20 cellular contexts compared by ENCODE assay signal in genomic region chr16:1316033-1316405, GRCh38.
"Had no signal": no experiment of that assay in that cellular context is flagged by ENCODE, and none has a peak within 500 bp of the region (broad histone marks: within the 10 kb centered on the region; RNA-seq: fewer than 3 reads in every experiment).

No MANE protein-coding gene starts in this region.

- H3K27me3 ChIP-seq: colonic mucosa, hepatocyte, sigmoid colon, stomach, transverse colon had no signal

- H3K9me3 ChIP-seq: colonic mucosa, left ventricle myocardium inferior, lower lobe of right lung, sigmoid colon, stomach, thoracic aorta, transverse colon had no signal

- H3K9me3 Mint-ChIP-seq: endodermal cell; memory B cell; natural killer cell treated with Interleukin-12 subunit alpha and Interleukin-12 subunit beta and Interleukin-15 and Interleukin-18, amount 100 ng/mL, for 72 hours had no signal

- H3K27me3 Mint-ChIP-seq: memory B cell; natural killer cell treated with Interleukin-12 subunit alpha and Interleukin-12 subunit beta and Interleukin-15 and Interleukin-18, amount 100 ng/mL, for 72 hours had no signal

- H3K4me3 ChIP-seq: colonic mucosa, hepatocyte, left ventricle myocardium inferior, lower lobe of right lung, sigmoid colon, skin epidermis, stomach, thoracic aorta, transverse colon had no signal

- H3K27ac Mint-ChIP-seq: endodermal cell; memory B cell; natural killer cell treated with Interleukin-12 subunit alpha and Interleukin-12 subunit beta and Interleukin-15 and Interleukin-18, amount 100 ng/mL, for 72 hours had no signal

- H2AFZ ChIP-seq: hepatocyte had no signal

- H3K27ac ChIP-seq: colonic mucosa, hepatocyte, left ventricle myocardium inferior, lower lobe of right lung, sigmoid colon, skin epidermis, stomach, thoracic aorta, transverse colon had no signal

- ATAC-seq: left cardiac atrium; lower lobe of right lung; natural killer cell treated with Interleukin-12 subunit alpha and Interleukin-12 subunit beta and Interleukin-15 and Interleukin-18, amount 100 ng/mL, for 72 hours had no signal

- DNase-seq: colonic mucosa; effector CD4-positive, alpha-beta T cell; endodermal cell; foreskin melanocyte; head of caudate nucleus; kidney; left cardiac atrium; left ventricle myocardium inferior; lower lobe of right lung; midbrain; sigmoid colon; stimulated activated naive CD4-positive, alpha-beta T cell; stomach; substantia nigra; transverse colon had no signal

- H3K4me2 ChIP-seq: hepatocyte had no signal

- H3K4me3 Mint-ChIP-seq: endodermal cell; memory B cell; natural killer cell treated with Interleukin-12 subunit alpha and Interleukin-12 subunit beta and Interleukin-15 and Interleukin-18, amount 100 ng/mL, for 72 hours had no signal
